Comparison of ENCODE assay signal across 11 cellular contexts in genomic region chr1:234022302-234022701, GRCh38.
"Had no signal": no experiment of that assay in that cellular context is flagged by ENCODE, and none has a peak within 500 bp of the region (broad histone marks: within the 10 kb centered on the region; RNA-seq: fewer than 3 reads in every experiment).

No MANE protein-coding gene starts in this region.

- H3K36me3 ChIP-seq: HAP-1 had no signal

- FAIRE-seq: H1, H54 had no signal

- H3K4me2 ChIP-seq: GM23338 had no signal

- H3K9ac ChIP-seq: GM23248 had no signal

- H2AFZ ChIP-seq: GM23248, GM23338 had no signal

- H3K27ac ChIP-seq: GM23248 had no signal

- ATAC-seq: GM23338, HCT116 had no signal

- H3K4me3 ChIP-seq: GM23248, GM23338, HAP-1 had no signal

- H3K4me1 ChIP-seq: HAP-1 had no signal

- H3K9me3 ChIP-seq: HAP-1 had no signal

- DNase-seq: GM23248, GOT3, H7, H9, HCEC 1CT, HFFc6 had no signal
